In genomic region chr11:44408141-44408540, GRCh38 we compare ENCODE assay signal across 23 cellular contexts.
"Had no signal": no experiment of that assay in that cellular context is flagged by ENCODE, and none has a peak within 500 bp of the region (broad histone marks: within the 10 kb centered on the region; RNA-seq: fewer than 3 reads in every experiment).

No MANE protein-coding gene starts in this region.

- DNase-seq: dermis blood vessel endothelial cell; dorsolateral prefrontal cortex; effector CD4-positive, alpha-beta T cell; effector memory CD4-positive, alpha-beta T cell; foreskin keratinocyte; heart left ventricle; hypothalamus; immature natural killer cell; islet precursor cell; kidney; kidney glomerular epithelial cell; left colon; left lung; left ventricle myocardium superior; lower lobe of right lung; mesenchymal stem cell; mucosa of descending colon; naive B cell had no signal

- ATAC-seq: foreskin keratinocyte, gastroesophageal sphincter, left colon, left lung, left ventricle myocardium superior, lower lobe of right lung, mucosa of descending colon had no signal

- H3K27me3 ChIP-seq: left lung had no signal

- H3K36me3 Mint-ChIP-seq: immature natural killer cell, mesothelial cell of epicardium had no signal

- H3K4me3 ChIP-seq: coronary artery, dorsolateral prefrontal cortex, esophagus muscularis mucosa, gastroesophageal sphincter, heart left ventricle, hepatocyte, left lung, lower lobe of right lung, mucosa of descending colon had no signal

- H3K4me1 ChIP-seq: esophagus muscularis mucosa, foreskin keratinocyte, gastroesophageal sphincter, heart left ventricle, left lung, lower lobe of right lung had no signal

- H3K4me2 ChIP-seq: hepatocyte had no signal

- H3K36me3 ChIP-seq: esophagus muscularis mucosa, gastroesophageal sphincter, heart left ventricle, left lung, lower lobe of right lung had no signal

- H3K27ac ChIP-seq: coronary artery, dorsolateral prefrontal cortex, esophagus muscularis mucosa, foreskin keratinocyte, gastroesophageal sphincter, heart left ventricle, hepatocyte, left lung, lower lobe of right lung had no signal

- H3K9me3 ChIP-seq: gastroesophageal sphincter, left lung, lower lobe of right lung, mucosa of descending colon had no signal

- H3K79me2 ChIP-seq: hepatocyte had no signal

- H2AFZ ChIP-seq: hepatocyte had no signal

- H3K4me1 Mint-ChIP-seq: immature natural killer cell, naive B cell had no signal

- H3K27ac Mint-ChIP-seq: immature natural killer cell, mesothelial cell of epicardium, naive B cell had no signal

- H3K4me3 Mint-ChIP-seq: immature natural killer cell, mesothelial cell of epicardium, naive B cell had no signal
